ENCODE assay signal across 8 cellular contexts in the genomic region with DNA sequence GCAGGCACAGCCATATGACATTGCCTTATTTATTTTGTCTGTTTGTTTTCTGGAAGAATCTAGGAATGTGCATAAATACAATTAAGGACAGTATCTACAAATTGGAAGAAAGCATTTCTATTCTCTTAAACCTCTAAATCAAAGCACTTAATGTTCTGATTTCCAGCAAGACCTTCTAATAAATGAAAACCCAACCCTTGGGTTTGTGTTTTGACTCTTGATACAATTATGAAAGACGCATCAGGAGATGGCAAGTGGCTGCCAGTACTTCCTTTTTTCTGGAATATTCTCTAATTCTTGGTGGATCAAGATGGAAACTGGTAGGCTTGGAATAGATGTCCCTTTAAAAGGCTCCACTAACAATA. TPM values are rescaled to one million over a fixed set of nuclear protein-coding genes. Genes with fewer than 3 reads are reported as not detected.
DNase-seq lines count a peak whose midpoint lies in the region; FAIRE-seq and TF ChIP-seq lines count a peak whose summit lies in the region.

No MANE protein-coding gene starts in this region.

- H3K4me3 ChIP-seq in BJ (ENCODE audit: low read depth, low read length), result peak overlapping the region; percentile 43
- H3K4me3 ChIP-seq in endothelial cell of umbilical vein (replicated peaks in 1 of 3; ENCODE audit: insufficient read depth in 1 of 3, low read depth in 1 of 3, low read length in 3 of 3), result peak overlapping the region; percentile 30 to 70 (median 49)
- H3K4me3 ChIP-seq in ovary, result peak overlapping the region; percentile 43

- no peaks in the 10 kb centered on the region for H3K9me1 ChIP-seq in endothelial cell of umbilical vein (replicated peaks; ENCODE audit: control insufficient read depth, extremely low read depth, insufficient read depth, low read length)

- H3K27ac ChIP-seq in endothelial cell of umbilical vein (ENCODE audit: insufficient read depth, low read depth, low read length) (no peak overlapping the region), ovary (no peak overlapping the region)

- TF ChIP-seq EP300 in ovary (IDR thresholded peaks at IDR 0.05), result no peak

- TF ChIP-seq POLR2A in endothelial cell of umbilical vein (IDR thresholded peaks at IDR 0.05; ENCODE audit: low read depth, low read length), result no peak
- TF ChIP-seq POLR2A in ovary (IDR thresholded peaks at IDR 0.05), result no peak

- WGBS in ovary, 3 donors, result 22 to 29% (median 26%) methylated on average over 1 of the region's 1 CpG

- H3K36me3 ChIP-seq in BJ (ENCODE audit: control insufficient read depth, insufficient read depth, low read length) (no peaks in the 10 kb centered on the region), endothelial cell of umbilical vein (ENCODE audit: control insufficient read depth in 2 of 2, extremely low read depth in 1 of 2, insufficient read depth in 2 of 2, low read length in 2 of 2) (no peaks in the 10 kb centered on the region), ovary (no peaks in the 10 kb centered on the region)

- no peaks in the 10 kb centered on the region for H3K79me2 ChIP-seq in endothelial cell of umbilical vein (ENCODE audit: control insufficient read depth, insufficient read depth, low read length)

- H3K9ac ChIP-seq in endothelial cell of umbilical vein (replicated peaks; ENCODE audit: extremely low read depth, insufficient read depth, low read length), result peak overlapping the region; percentile 28

- CTCF ChIA-PET in BJ (lab: Yijun Ruan, JAX), result interaction anchor here (1.5 to 1.7 kb wide), 3 partner anchors 13 to 47 kb away, joined by 4 read pairs; no protein-coding TSS in a partner anchor
- CTCF ChIA-PET in endothelial cell of umbilical vein (lab: Charles Lee), result interaction anchor here (0.9 to 3.7 kb wide), 9 partner anchors 8 to 266 kb away, joined by 3 to 23 read pairs (median 4); a partner anchor contains a TSS

- no peaks in the 10 kb centered on the region for H4K20me1 ChIP-seq in endothelial cell of umbilical vein (replicated peaks; ENCODE audit: control insufficient read depth, extremely low read depth, insufficient read depth, low read length)

- POLR2A ChIA-PET in BJ (lab: Charles Lee), result no interaction called here
- POLR2A ChIA-PET in endothelial cell of umbilical vein (lab: Charles Lee), result no interaction called here

- H3K4me1 ChIP-seq in endothelial cell of umbilical vein (ENCODE audit: control insufficient read depth, extremely low read depth, insufficient read depth, low read length), result peaks cover 4% of the 10 kb centered on the region
- H3K4me1 ChIP-seq in ovary (ENCODE audit: insufficient read depth), result no peaks in the 10 kb centered on the region

- peak overlapping the region; percentile 99 for H3K4me2 ChIP-seq in endothelial cell of umbilical vein (ENCODE audit: insufficient read depth, low read length)

- TF ChIP-seq CTCF in BJ (IDR thresholded peaks at IDR 0.05; ENCODE audit: insufficient read depth, low read depth, low read length), result no peak
- TF ChIP-seq CTCF in endothelial cell of umbilical vein (IDR thresholded peaks at IDR 0.05; ENCODE audit: extremely low read depth in 1 of 2, insufficient read depth in 1 of 2, low read depth in 1 of 2, low read length in 2 of 2), result no peak
- no peak for TF ChIP-seq CTCF in ovary (IDR thresholded peaks at IDR 0.05)

- dilution Hi-C loops in endothelial cell of umbilical vein (cut with MboI; ENCODE audit: extremely low pct_ligation_motif_present, low sequenced_read_pairs), result no loop called here

- FAIRE-seq in endothelial cell of umbilical vein (lab: Jason Lieb, UNC), result no peak

- BruUV-seq in endothelial cell of umbilical vein (replicated peaks; lab: Mats Ljungman, UMichigan), result no TSS peak

- peak overlapping the region; percentile 91 for H2AFZ ChIP-seq in endothelial cell of umbilical vein (ENCODE audit: low read depth, low read length)

- H3K9me3 ChIP-seq in endothelial cell of umbilical vein (replicated peaks; ENCODE audit: control insufficient read depth, insufficient read depth, low read length), result no peaks in the 10 kb centered on the region
- H3K9me3 ChIP-seq in ovary, result no peaks in the 10 kb centered on the region

- DNase-seq in BJ (ENCODE audit: low read depth) (no peak), NCI-H69 (lab: John Stamatoyannopoulos, UW) (peak; percentile 41), endothelial cell of umbilical vein (ENCODE audit: low read depth, low spot score) (no peak), ovary (no peak), Ammon's horn (ENCODE audit: low spot score) (no peak), NCI-H2227 (lab: John Stamatoyannopoulos, UW; ENCODE audit: unreplicated experiment) (no peak), NCI-H128 (lab: John Stamatoyannopoulos, UW; ENCODE audit: unreplicated experiment) (no peak), NCI-H526 treated with DMSO at 0.1 percent for 48 hours (lab: John Stamatoyannopoulos, UW) (no peak)

- intact Hi-C loops in endothelial cell of umbilical vein (cut with micrococcal nuclease), result loop anchor here (2.0 to 10.0 kb wide), 2 partner anchors 52 to 716 kb away; a partner anchor contains a TSS
- intact Hi-C loops in ovary (cut with DNase I), result no loop called here

- H3K27me3 ChIP-seq in BJ (ENCODE audit: control insufficient read depth, insufficient read depth, low read length), result peaks cover 8% of the 10 kb centered on the region
- peaks cover 2 to 4% of the 10 kb centered on the region in 2 experiments for H3K27me3 ChIP-seq in endothelial cell of umbilical vein (ENCODE audit: control insufficient read depth in 2 of 2, insufficient read depth in 2 of 2, low read length in 2 of 2)
- no peaks in the 10 kb centered on the region for H3K27me3 ChIP-seq in ovary

TF ChIP-seq in endothelial cell of umbilical vein, 7 proteins besides CTCF, POLR2A, EP300 and RAD21:
- no peak for TF ChIP-seq GATA2 (IDR thresholded peaks at IDR 0.05; ENCODE audit: insufficient read depth, insufficient read length, low read depth, low read length)
- TF ChIP-seq, protein P1, sequence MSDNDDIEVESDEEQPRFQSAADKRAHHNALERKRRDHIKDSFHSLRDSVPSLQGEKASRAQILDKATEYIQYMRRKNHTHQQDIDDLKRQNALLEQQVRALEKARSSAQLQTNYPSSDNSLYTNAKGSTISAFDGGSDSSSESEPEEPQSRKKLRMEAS (IDR thresholded peaks at IDR 0.05; ENCODE audit: insufficient read depth, insufficient read length), result no peak

RNA-seq across cellular contexts. Expression of a gene that starts 0.4 kb away (rescaled TPM):
- polyA plus RNA-seq in BJ (2011; rRNA removed) (0.33 and 0.44 TPM in 2 replicates), endothelial cell of umbilical vein (2.2 and 2.7 TPM in 2 replicates), ovary (100 to 1,000 TPM in 1 of 2 donors, 10 to 100 TPM in 1; 69.2 to 207 TPM)
- polyA minus RNA-seq in BJ (2011; rRNA and poly(A)+ RNA removed), result 0.14 TPM in 1 of 2 replicates, not detected in the other
- total RNA-seq in endothelial cell of umbilical vein (8.1 and 9.2 TPM in 2 replicates), ovary (100 to 1,000 TPM in 1 of 7 donors, 10 to 100 TPM in 6; 19.9 to 114 (median 37.8) TPM)
- 2.6 and 2.7 TPM in 2 replicates for polyA plus RNA-seq in endothelial cell of umbilical vein (2011; cell fraction: cytosol; rRNA removed)
- 1.1 and 1.3 TPM in 2 replicates for polyA plus RNA-seq in endothelial cell of umbilical vein (2011; cell fraction: nucleus; rRNA removed)
- 1.4 and 1.9 TPM in 2 replicates for polyA plus RNA-seq in endothelial cell of umbilical vein (2012)
- polyA minus RNA-seq in endothelial cell of umbilical vein, result 4.4 and 6.5 TPM in 2 replicates
- polyA minus RNA-seq in endothelial cell of umbilical vein (2011; cell fraction: cytosol; rRNA and poly(A)+ RNA removed), result 2.7 TPM
- 0.24 and 0.58 TPM in 2 replicates for polyA minus RNA-seq in endothelial cell of umbilical vein (2011; cell fraction: nucleus; rRNA and poly(A)+ RNA removed)

RNA-seq across cellular contexts. Expression of a gene that starts 50.9 kb away (rescaled TPM):
- polyA plus RNA-seq in BJ (2011; rRNA removed) (14.9 and 25.0 TPM in 2 replicates), endothelial cell of umbilical vein (69.0 and 74.3 TPM in 2 replicates), ovary (100 to 1,000 TPM in 1 of 2 donors, 10 to 100 TPM in 1; 16.7 to 199 TPM)
- 5.3 and 5.8 TPM in 2 replicates for polyA minus RNA-seq in BJ (2011; rRNA and poly(A)+ RNA removed)
- total RNA-seq in endothelial cell of umbilical vein (109 and 127 TPM in 2 replicates), ovary (100 to 1,000 TPM in 1 of 7 donors, 10 to 100 TPM in 6; 19.8 to 172 (median 25.7) TPM)
- 60.4 and 61.9 TPM in 2 replicates for polyA plus RNA-seq in endothelial cell of umbilical vein (2011; cell fraction: cytosol; rRNA removed)
- 23.0 and 32.4 TPM in 2 replicates for polyA plus RNA-seq in endothelial cell of umbilical vein (2011; cell fraction: nucleus; rRNA removed)
- 34.5 and 57.2 TPM in 2 replicates for polyA plus RNA-seq in endothelial cell of umbilical vein (2012)
- polyA minus RNA-seq in endothelial cell of umbilical vein, result 56.1 and 58.2 TPM in 2 replicates
- 13.2 TPM for polyA minus RNA-seq in endothelial cell of umbilical vein (2011; cell fraction: cytosol; rRNA and poly(A)+ RNA removed)
- 15.4 and 26.9 TPM in 2 replicates for polyA minus RNA-seq in endothelial cell of umbilical vein (2011; cell fraction: nucleus; rRNA and poly(A)+ RNA removed)

Comparison
In these comparisons a context has a peak if more than half of its experiments do, and no peak if none do; other contexts are left out.
1. RNA of a gene that starts 0.4 kb away (polyA plus RNA-seq): 69.2 to 207 TPM in ovary; 1.1 to 2.7 TPM in endothelial cell of umbilical vein and 0.33 to 0.44 TPM in BJ; every median in the first group is over 10 times any median in the second.
2. Peak in every context shown above with its lines, with median percentiles within 50 percentile points of each other: H3K4me3 ChIP-seq.